28 cellular contexts compared by ENCODE assay signal in the genomic region with DNA sequence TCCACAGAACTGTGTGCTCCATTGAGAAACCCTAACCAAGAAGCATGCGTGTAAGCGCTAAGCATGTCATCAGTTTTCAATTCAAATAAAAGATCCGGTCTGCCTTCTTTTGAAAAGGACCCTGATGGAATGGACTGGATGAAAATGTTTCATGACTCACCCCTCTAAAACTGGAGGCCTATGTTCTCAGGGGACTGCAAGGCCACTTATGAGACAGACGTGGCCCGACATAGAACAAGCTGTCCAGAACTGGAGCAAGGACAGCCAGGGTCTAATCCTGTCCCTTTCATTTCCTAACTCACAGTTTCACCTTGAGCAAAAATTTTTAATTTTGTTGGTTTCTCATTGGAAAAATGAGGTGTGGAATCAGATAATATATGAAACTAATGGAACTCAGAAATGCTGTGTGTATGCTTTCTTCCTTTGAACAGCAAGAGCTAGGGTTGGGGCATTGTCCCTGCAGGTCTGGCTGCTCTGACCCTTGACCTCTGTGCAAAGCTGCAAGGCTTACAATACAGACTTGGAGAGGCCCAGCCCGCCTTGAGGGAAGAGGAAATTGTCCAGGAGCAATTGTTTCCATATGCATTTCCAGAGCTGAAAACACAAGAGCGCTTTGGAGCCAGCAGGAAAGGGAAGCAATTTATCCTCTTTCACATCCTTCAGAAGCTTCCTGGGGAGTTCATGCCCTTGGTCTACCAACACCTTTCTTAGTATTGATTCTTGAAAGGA.
DNase-seq lines count a peak whose midpoint lies in the region; ATAC-seq and TF ChIP-seq lines count a peak whose summit lies in the region.
"Had no signal": no experiment of that assay in that cellular context is flagged by ENCODE, and none has a peak within 500 bp of the region (broad histone marks: within the 10 kb centered on the region; RNA-seq: fewer than 3 reads in every experiment).

No MANE protein-coding gene starts in this region.

- H3K4me3 ChIP-seq in right cardiac atrium (ENCODE audit: low read length) (no peak overlapping the region), right atrium auricular region (no peak overlapping the region), breast epithelium (no peak overlapping the region)
- H3K4me3 ChIP-seq: A549, left lung, SJCRH30, vagina had no signal

- H3K27ac ChIP-seq in right cardiac atrium (ENCODE audit: low read length), result no peak overlapping the region
- no peak overlapping the region for H3K27ac ChIP-seq in right atrium auricular region
- H3K27ac ChIP-seq in breast epithelium, result no peak overlapping the region
- H3K27ac ChIP-seq: A549, foreskin keratinocyte, left lung, SJCRH30, vagina had no signal

- H3K4me1 Mint-ChIP-seq in type B pancreatic cell (ENCODE audit: unreplicated experiment), result peaks cover 18% of the 10 kb centered on the region
- H3K4me1 Mint-ChIP-seq: activated CD4-positive, alpha-beta T cell treated with anti-CD3 and anti-CD28 coated beads, Interleukin-2, amount 10 ng/mL, durations not matched to agents 24 days and 14 days; naive thymus-derived CD4-positive, alpha-beta T cell; stimulated activated naive CD8-positive, alpha-beta T cell treated with anti-CD3 and anti-CD28 coated beads, Interleukin-15, amount 100 ng/mL, for 72 hours had no signal

- no peaks in the 10 kb centered on the region for H3K27me3 Mint-ChIP-seq in type B pancreatic cell
- H3K27me3 Mint-ChIP-seq: activated CD4-positive, alpha-beta T cell treated with anti-CD3 and anti-CD28 coated beads, Interleukin-2, amount 10 ng/mL, durations not matched to agents 24 days and 14 days; stimulated activated naive CD8-positive, alpha-beta T cell treated with anti-CD3 and anti-CD28 coated beads, Interleukin-15, amount 100 ng/mL, for 72 hours had no signal

- 59% methylated on average over 7 of the region's 7 CpGs for WGBS in right cardiac atrium

- TF ChIP-seq CTCF in right atrium auricular region (IDR thresholded peaks at IDR 0.05) (no peak), type B pancreatic cell (conservative IDR thresholded peaks at IDR 0.05) (no peak), breast epithelium (IDR thresholded peaks at IDR 0.05) (no peak)

- intact Hi-C loops in right cardiac atrium (cut with DNase I), result no loop called here
- intact Hi-C loops in breast epithelium (cut with DNase I; ENCODE audit: low total_unique reads), result loop anchor here (5.0 kb wide), 1 partner anchor 310 kb away; no protein-coding TSS in a partner anchor

- ATAC-seq in right cardiac atrium (peak; percentile 64 to 94), GM19463 (IDR thresholded peaks at IDR 0.05; ENCODE audit: unreplicated experiment) (no peak)
- ATAC-seq: A549; activated naive CD4-positive, alpha-beta T cell treated with anti-CD3 and anti-CD28 coated beads, Interleukin-2, amount 50 U/mL, for 72 hours; esophagus mucosa; foreskin keratinocyte; left lung; naive thymus-derived CD4-positive, alpha-beta T cell; stimulated activated naive CD8-positive, alpha-beta T cell treated with anti-CD3 and anti-CD28 coated beads, Interleukin-15, amount 100 ng/mL, for 72 hours had no signal

- H3K36me3 ChIP-seq in right atrium auricular region (no peaks in the 10 kb centered on the region), breast epithelium (no peaks in the 10 kb centered on the region)
- H3K36me3 ChIP-seq: left lung, SJCRH30, vagina had no signal

- DNase-seq in right cardiac atrium, result peak; percentile 32 to 57 (median 46)
- no peak for DNase-seq in right atrium auricular region (ENCODE audit: low spot score)
- DNase-seq in glomerular endothelial cell (ENCODE audit: extremely low read depth, low read depth, low spot score), result peak; percentile 72
- DNase-seq in myocyte (ENCODE audit: low read depth), result peak; percentile 30
- DNase-seq in type B pancreatic cell (ENCODE audit: extremely low spot score, unreplicated experiment), result no peak
- DNase-seq in nucleus accumbens (lab: John Stamatoyannopoulos, UW), result no peak
- DNase-seq in breast epithelium (ENCODE audit: low spot score in 2 of 2), result no peak
- DNase-seq: activated CD4-positive, alpha-beta T cell treated with anti-CD3 and anti-CD28 coated beads, Interleukin-2, amount 10 ng/mL, durations not matched to agents 24 days and 14 days; activated CD8-positive, alpha-beta memory T cell treated with anti-CD3 and anti-CD28 coated beads for 24 hours; DMS79 treated with DMSO at 0.1 percent for 48 hours; effector memory CD4-positive, alpha-beta T cell; foreskin keratinocyte; GF-D8; HFFc6; left lung; midbrain; naive thymus-derived CD4-positive, alpha-beta T cell; NCI-H1048; SJCRH30; stimulated activated CD8-positive, alpha-beta memory T cell treated with anti-CD3 and anti-CD28 coated beads, Interleukin-4, amount 100 ng/mL, for 48 hours; stimulated activated naive CD8-positive, alpha-beta T cell treated with anti-CD3 and anti-CD28 coated beads, Interleukin-15, amount 100 ng/mL, for 72 hours; SW 1271; T1000 had no signal

- peak overlapping the region; percentile 26 for H3K27ac Mint-ChIP-seq in type B pancreatic cell
- H3K27ac Mint-ChIP-seq: activated CD4-positive, alpha-beta T cell treated with anti-CD3 and anti-CD28 coated beads, Interleukin-2, amount 10 ng/mL, durations not matched to agents 24 days and 14 days; activated naive CD4-positive, alpha-beta T cell treated with anti-CD3 and anti-CD28 coated beads, Interleukin-2, amount 50 U/mL, for 72 hours; HFFc6; naive thymus-derived CD4-positive, alpha-beta T cell; stimulated activated naive CD8-positive, alpha-beta T cell treated with anti-CD3 and anti-CD28 coated beads, Interleukin-15, amount 100 ng/mL, for 72 hours had no signal

- no peaks in the 10 kb centered on the region for H3K36me3 Mint-ChIP-seq in type B pancreatic cell
- H3K36me3 Mint-ChIP-seq: activated naive CD4-positive, alpha-beta T cell treated with anti-CD3 and anti-CD28 coated beads, Interleukin-2, amount 50 U/mL, for 72 hours had no signal

- peaks cover 7% of the 10 kb centered on the region for H3K9me3 Mint-ChIP-seq in type B pancreatic cell
- H3K9me3 Mint-ChIP-seq: activated CD4-positive, alpha-beta T cell treated with anti-CD3 and anti-CD28 coated beads, Interleukin-2, amount 10 ng/mL, durations not matched to agents 24 days and 14 days; activated naive CD4-positive, alpha-beta T cell treated with anti-CD3 and anti-CD28 coated beads, Interleukin-2, amount 50 U/mL, for 72 hours; HFFc6 had no signal

- peaks cover 1% of the 10 kb centered on the region for H3K4me1 ChIP-seq in right cardiac atrium (ENCODE audit: control insufficient read depth, insufficient read depth, low read length)
- no peaks in the 10 kb centered on the region for H3K4me1 ChIP-seq in right atrium auricular region
- H3K4me1 ChIP-seq in breast epithelium, result no peaks in the 10 kb centered on the region
- H3K4me1 ChIP-seq: A549, foreskin keratinocyte, left lung, SJCRH30, vagina had no signal

- TF ChIP-seq POLR2A in breast epithelium (IDR thresholded peaks at IDR 0.05), result no peak

- H3K9me3 ChIP-seq in right cardiac atrium (ENCODE audit: control insufficient read depth, low read length) (no peaks in the 10 kb centered on the region), right atrium auricular region (peaks cover 0 to 4% of the 10 kb centered on the region in 2 donors), breast epithelium (peaks cover 0 to 7% of the 10 kb centered on the region in 2 donors)
- H3K9me3 ChIP-seq: A549, SJCRH30, vagina had no signal

- H3K27me3 ChIP-seq in right cardiac atrium (ENCODE audit: control insufficient read depth, insufficient read depth) (no peaks in the 10 kb centered on the region), right atrium auricular region (no peaks in the 10 kb centered on the region), breast epithelium (no peaks in the 10 kb centered on the region)
- H3K27me3 ChIP-seq: foreskin keratinocyte, left lung, SJCRH30, vagina had no signal

- no peak overlapping the region for H3K4me3 Mint-ChIP-seq in type B pancreatic cell
- H3K4me3 Mint-ChIP-seq: activated CD4-positive, alpha-beta T cell treated with anti-CD3 and anti-CD28 coated beads, Interleukin-2, amount 10 ng/mL, durations not matched to agents 24 days and 14 days; HFFc6; naive thymus-derived CD4-positive, alpha-beta T cell; stimulated activated naive CD8-positive, alpha-beta T cell treated with anti-CD3 and anti-CD28 coated beads, Interleukin-15, amount 100 ng/mL, for 72 hours had no signal

Comparison
In these comparisons a context has a peak if more than half of its experiments do, and no peak if none do; other contexts are left out.
1. DNase-seq: peak in right cardiac atrium (3 of 3), glomerular endothelial cell (single experiment) and myocyte (single experiment); none in right atrium auricular region (single experiment), type B pancreatic cell (single experiment), nucleus accumbens (0 of 56) and breast epithelium (0 of 2).